ENCODE assay signal across 8 cellular contexts in genomic region chr13:21476893-21477472, GRCh38. TPM values are rescaled to one million over a fixed set of nuclear protein-coding genes. Genes with fewer than 3 reads are reported as not detected.
DNase-seq lines count a peak whose midpoint lies in the region; ATAC-seq and FAIRE-seq lines count a peak whose summit lies in the region.

No MANE protein-coding gene starts in this region.

- H3K27ac Mint-ChIP-seq in activated T-helper 1 cell treated with anti-CD3 and anti-CD28 coated beads, Interleukin-12 subunit alpha, Interleukin-12 subunit beta, Interleukin-2, Interleukin-4 antibody, amounts not matched to agents 30 ng/mL and 10 ng/mL and 1 ng/mL, durations not matched to agents 14 hours and 24 hours and 36 hours, result no peak overlapping the region
- peak overlapping the region; percentile 29 to 88 for H3K27ac Mint-ChIP-seq in natural killer cell treated with Interleukin-12 subunit alpha and Interleukin-12 subunit beta and Interleukin-15 and Interleukin-18, amount 100 ng/mL, for 72 hours

- no peak for FAIRE-seq in RCC 7860 (lab: Jason Lieb, UNC)

- no peaks in the 10 kb centered on the region for H3K9me3 ChIP-seq in HUES6 (ENCODE audit: control insufficient read depth, insufficient read depth, low read depth, low read length)

- no peak overlapping the region for H3K9ac ChIP-seq in HUES6 (ENCODE audit: low read length)

- peak; percentile 69 for DNase-seq in CMK (ENCODE audit: low read depth)
- DNase-seq in RCC 7860 (ENCODE audit: low spot score), result peak; percentile 43
- DNase-seq in activated T-helper 1 cell treated with anti-CD3 and anti-CD28 coated beads, Interleukin-12 subunit alpha, Interleukin-12 subunit beta, Interleukin-2, Interleukin-4 antibody, amounts not matched to agents 30 ng/mL and 10 ng/mL and 1 ng/mL, durations not matched to agents 14 hours and 24 hours and 36 hours (ENCODE audit: low spot score), result peak; percentile 73
- DNase-seq in fibroblast of the conjunctiva (ENCODE audit: low read depth), result peak; percentile 76
- peak; percentile 86 for DNase-seq in natural killer cell treated with Interleukin-12 subunit alpha and Interleukin-12 subunit beta and Interleukin-15 and Interleukin-18, amount 100 ng/mL, for 72 hours (ENCODE audit: low spot score)
- peak; percentile 38 to 79 (median 64) for DNase-seq in stimulated activated naive CD4-positive, alpha-beta T cell (lab: John Stamatoyannopoulos, UW)

- H3K4me1 ChIP-seq in HUES6 (ENCODE audit: control insufficient read depth, insufficient read depth, low read length), result no peaks in the 10 kb centered on the region; the same call in 1 of the 2 replicates

- no peaks in the 10 kb centered on the region for H3K36me3 ChIP-seq in HUES6 (ENCODE audit: control insufficient read depth, insufficient read depth, low read length)

- H3K27ac ChIP-seq in HUES6 (ENCODE audit: low read depth, low read length), result no peak overlapping the region

- peaks cover 16% of the 10 kb centered on the region for H3K4me1 Mint-ChIP-seq in activated T-helper 1 cell treated with anti-CD3 and anti-CD28 coated beads, Interleukin-12 subunit alpha, Interleukin-12 subunit beta, Interleukin-2, Interleukin-4 antibody, amounts not matched to agents 30 ng/mL and 10 ng/mL and 1 ng/mL, durations not matched to agents 14 hours and 24 hours and 36 hours (ENCODE audit: low read depth)
- peaks cover 10 to 16% of the 10 kb centered on the region in 2 donors for H3K4me1 Mint-ChIP-seq in natural killer cell treated with Interleukin-12 subunit alpha and Interleukin-12 subunit beta and Interleukin-15 and Interleukin-18, amount 100 ng/mL, for 72 hours (ENCODE audit: low read depth in 2 of 2)

- intact Hi-C loops in activated T-helper 1 cell treated with anti-CD3 and anti-CD28 coated beads, Interleukin-12 subunit alpha, Interleukin-12 subunit beta, Interleukin-2, Interleukin-4 antibody, amounts not matched to agents 30 ng/mL and 10 ng/mL and 1 ng/mL, durations not matched to agents 14 hours and 24 hours and 36 hours (cut with micrococcal nuclease), result loop anchor here (1.0 to 10.0 kb wide), 3 partner anchors 18 to 462 kb away; partner anchors contain the start of gene ZDHHC20

- H3K4me3 ChIP-seq in HUES6 (ENCODE audit: low read depth, low read length), result peak overlapping the region; percentile 44

- peaks cover 8% of the 10 kb centered on the region for H3K27me3 Mint-ChIP-seq in activated T-helper 1 cell treated with anti-CD3 and anti-CD28 coated beads, Interleukin-12 subunit alpha, Interleukin-12 subunit beta, Interleukin-2, Interleukin-4 antibody, amounts not matched to agents 30 ng/mL and 10 ng/mL and 1 ng/mL, durations not matched to agents 14 hours and 24 hours and 36 hours (ENCODE audit: insufficient read depth)
- peaks cover 0 to 3% of the 10 kb centered on the region in 2 donors for H3K27me3 Mint-ChIP-seq in natural killer cell treated with Interleukin-12 subunit alpha and Interleukin-12 subunit beta and Interleukin-15 and Interleukin-18, amount 100 ng/mL, for 72 hours

- no peaks in the 10 kb centered on the region for H3K27me3 ChIP-seq in HUES6 (ENCODE audit: control insufficient read depth, insufficient read depth, low read length)

- ATAC-seq in GM19455 (IDR thresholded peaks at IDR 0.05; ENCODE audit: unreplicated experiment), result peak; percentile 82
- ATAC-seq in natural killer cell treated with Interleukin-12 subunit alpha and Interleukin-12 subunit beta and Interleukin-15 and Interleukin-18, amount 100 ng/mL, for 72 hours, result peak; percentile 85 to 93

- H3K4me3 Mint-ChIP-seq in activated T-helper 1 cell treated with anti-CD3 and anti-CD28 coated beads, Interleukin-12 subunit alpha, Interleukin-12 subunit beta, Interleukin-2, Interleukin-4 antibody, amounts not matched to agents 30 ng/mL and 10 ng/mL and 1 ng/mL, durations not matched to agents 14 hours and 24 hours and 36 hours, result peak overlapping the region; percentile 67
- peak overlapping the region; percentile 79 for H3K4me3 Mint-ChIP-seq in natural killer cell treated with Interleukin-12 subunit alpha and Interleukin-12 subunit beta and Interleukin-15 and Interleukin-18, amount 100 ng/mL, for 72 hours

- no peaks in the 10 kb centered on the region for H3K9me3 Mint-ChIP-seq in activated T-helper 1 cell treated with anti-CD3 and anti-CD28 coated beads, Interleukin-12 subunit alpha, Interleukin-12 subunit beta, Interleukin-2, Interleukin-4 antibody, amounts not matched to agents 30 ng/mL and 10 ng/mL and 1 ng/mL, durations not matched to agents 14 hours and 24 hours and 36 hours
- H3K9me3 Mint-ChIP-seq in natural killer cell treated with Interleukin-12 subunit alpha and Interleukin-12 subunit beta and Interleukin-15 and Interleukin-18, amount 100 ng/mL, for 72 hours, result no peaks in the 10 kb centered on the region

- H3K36me3 Mint-ChIP-seq in activated T-helper 1 cell treated with anti-CD3 and anti-CD28 coated beads, Interleukin-12 subunit alpha, Interleukin-12 subunit beta, Interleukin-2, Interleukin-4 antibody, amounts not matched to agents 30 ng/mL and 10 ng/mL and 1 ng/mL, durations not matched to agents 14 hours and 24 hours and 36 hours (ENCODE audit: low read depth), result no peaks in the 10 kb centered on the region
- H3K36me3 Mint-ChIP-seq in natural killer cell treated with Interleukin-12 subunit alpha and Interleukin-12 subunit beta and Interleukin-15 and Interleukin-18, amount 100 ng/mL, for 72 hours, result no peaks in the 10 kb centered on the region

RNA-seq across cellular contexts. Expression of gene ZDHHC20, which starts 17.9 kb away (rescaled TPM):
- 61.2 and 66.4 TPM in 2 replicates for total RNA-seq in activated T-helper 1 cell treated with anti-CD3 and anti-CD28 coated beads, Interleukin-12 subunit alpha, Interleukin-12 subunit beta, Interleukin-2, Interleukin-4 antibody, amounts not matched to agents 30 ng/mL and 10 ng/mL and 1 ng/mL, durations not matched to agents 14 hours and 24 hours and 36 hours
- 10 to 100 TPM; 46.0 to 54.9 TPM for total RNA-seq in natural killer cell treated with Interleukin-12 subunit alpha and Interleukin-12 subunit beta and Interleukin-15 and Interleukin-18, amount 100 ng/mL, for 72 hours
